2 cellular contexts compared by ENCODE assay signal in the genomic region with DNA sequence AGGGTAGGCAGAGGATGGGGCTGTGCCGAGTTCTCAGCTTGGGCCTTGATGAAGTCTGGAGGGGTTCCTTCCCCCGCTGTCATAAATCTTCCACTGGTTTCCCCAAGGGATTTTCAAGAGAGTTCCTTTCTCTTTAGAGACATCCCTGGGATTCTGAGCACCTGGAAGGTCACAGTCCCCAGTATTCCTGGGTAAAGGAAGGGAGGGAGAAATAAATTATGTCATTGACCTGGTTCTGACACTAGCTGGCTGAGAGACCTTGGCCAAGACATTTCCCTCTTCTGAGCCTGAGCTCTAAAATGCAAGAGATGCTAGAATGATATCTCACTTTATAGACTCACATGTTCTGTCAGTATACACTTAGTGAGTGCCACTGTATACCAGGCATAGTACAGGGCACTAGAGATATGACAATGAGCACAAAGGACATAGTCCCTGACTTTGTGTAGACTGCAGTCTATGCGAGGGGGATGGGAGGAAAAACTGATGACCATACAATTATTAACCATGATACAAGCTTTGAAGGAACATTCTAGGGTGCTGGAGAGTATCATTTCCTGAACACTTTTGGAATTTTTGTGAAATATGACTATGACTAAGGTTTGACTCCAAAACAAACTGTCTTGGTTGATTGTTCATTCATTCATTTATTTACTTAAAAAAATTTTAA.
TF ChIP-seq lines count a peak whose summit lies in the region.

No MANE protein-coding gene starts in this region.

TF ChIP-seq in HepG2, 621 proteins besides CTCF, POLR2A, EP300 and RAD21:
- no peak for TF ChIP-seq TBL1XR1 (IDR thresholded peaks at IDR 0.05; ENCODE audit: borderline replicate concordance, low read length, partially characterized antibody)
- no peak for TF ChIP-seq SALL2 (CRISPR knock-in tag; IDR thresholded peaks at IDR 0.05)
- no peak for TF ChIP-seq ZSCAN20 (CRISPR knock-in tag; IDR thresholded peaks at IDR 0.05; ENCODE audit: borderline replicate concordance)
- TF ChIP-seq MYC (CRISPR knock-in tag; IDR thresholded peaks at IDR 0.05; ENCODE audit: borderline replicate concordance): no peak
- no peak for TF ChIP-seq KDM1A (CRISPR knock-in tag; IDR thresholded peaks at IDR 0.05)
- TF ChIP-seq, protein P1, sequence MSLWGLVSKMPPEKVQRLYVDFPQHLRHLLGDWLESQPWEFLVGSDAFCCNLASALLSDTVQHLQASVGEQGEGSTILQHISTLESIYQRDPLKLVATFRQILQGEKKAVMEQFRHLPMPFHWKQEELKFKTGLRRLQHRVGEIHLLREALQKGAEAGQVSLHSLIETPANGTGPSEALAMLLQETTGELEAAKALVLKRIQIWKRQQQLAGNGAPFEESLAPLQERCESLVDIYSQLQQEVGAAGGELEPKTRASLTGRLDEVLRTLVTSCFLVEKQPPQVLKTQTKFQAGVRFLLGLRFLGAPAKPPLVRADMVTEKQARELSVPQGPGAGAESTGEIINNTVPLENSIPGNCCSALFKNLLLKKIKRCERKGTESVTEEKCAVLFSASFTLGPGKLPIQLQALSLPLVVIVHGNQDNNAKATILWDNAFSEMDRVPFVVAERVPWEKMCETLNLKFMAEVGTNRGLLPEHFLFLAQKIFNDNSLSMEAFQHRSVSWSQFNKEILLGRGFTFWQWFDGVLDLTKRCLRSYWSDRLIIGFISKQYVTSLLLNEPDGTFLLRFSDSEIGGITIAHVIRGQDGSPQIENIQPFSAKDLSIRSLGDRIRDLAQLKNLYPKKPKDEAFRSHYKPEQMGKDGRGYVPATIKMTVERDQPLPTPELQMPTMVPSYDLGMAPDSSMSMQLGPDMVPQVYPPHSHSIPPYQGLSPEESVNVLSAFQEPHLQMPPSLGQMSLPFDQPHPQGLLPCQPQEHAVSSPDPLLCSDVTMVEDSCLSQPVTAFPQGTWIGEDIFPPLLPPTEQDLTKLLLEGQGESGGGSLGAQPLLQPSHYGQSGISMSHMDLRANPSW (CRISPR knock-in tag; IDR thresholded peaks at IDR 0.05; ENCODE audit: borderline replicate concordance): no peak
- no peak for TF ChIP-seq ZNF616 (CRISPR knock-in tag; IDR thresholded peaks at IDR 0.05; ENCODE audit: low read depth)
- no peak for TF ChIP-seq TBX2 (CRISPR knock-in tag; IDR thresholded peaks at IDR 0.05; ENCODE audit: borderline replicate concordance)
- no peak for TF ChIP-seq ZNF891 (CRISPR knock-in tag; IDR thresholded peaks at IDR 0.05)
- TF ChIP-seq ISX (CRISPR knock-in tag; conservative IDR thresholded peaks at IDR 0.05): no peak
- TF ChIP-seq, protein P2, sequence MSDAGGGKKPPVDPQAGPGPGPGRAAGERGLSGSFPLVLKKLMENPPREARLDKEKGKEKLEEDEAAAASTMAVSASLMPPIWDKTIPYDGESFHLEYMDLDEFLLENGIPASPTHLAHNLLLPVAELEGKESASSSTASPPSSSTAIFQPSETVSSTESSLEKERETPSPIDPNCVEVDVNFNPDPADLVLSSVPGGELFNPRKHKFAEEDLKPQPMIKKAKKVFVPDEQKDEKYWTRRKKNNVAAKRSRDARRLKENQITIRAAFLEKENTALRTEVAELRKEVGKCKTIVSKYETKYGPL (CRISPR knock-in tag; IDR thresholded peaks at IDR 0.05): no peak
- peak in 1 of 2 experiments; percentile 32; a peak in 1 of 4 replicates for TF ChIP-seq MAFK (conservative IDR thresholded peaks at IDR 0.05 in 1 of 2, IDR thresholded peaks at IDR 0.05 in 1 of 2; ENCODE audit: low read length in 2 of 2)
- 0 out of 2 replicates have a peak, but pooled peaks have one; percentile 23 for TF ChIP-seq MAFF (IDR thresholded peaks at IDR 0.05; ENCODE audit: low read depth, low read length)

TF ChIP-seq in IMR-90, 13 proteins besides CTCF, POLR2A, EP300 and RAD21:
- TF ChIP-seq, protein P3, sequence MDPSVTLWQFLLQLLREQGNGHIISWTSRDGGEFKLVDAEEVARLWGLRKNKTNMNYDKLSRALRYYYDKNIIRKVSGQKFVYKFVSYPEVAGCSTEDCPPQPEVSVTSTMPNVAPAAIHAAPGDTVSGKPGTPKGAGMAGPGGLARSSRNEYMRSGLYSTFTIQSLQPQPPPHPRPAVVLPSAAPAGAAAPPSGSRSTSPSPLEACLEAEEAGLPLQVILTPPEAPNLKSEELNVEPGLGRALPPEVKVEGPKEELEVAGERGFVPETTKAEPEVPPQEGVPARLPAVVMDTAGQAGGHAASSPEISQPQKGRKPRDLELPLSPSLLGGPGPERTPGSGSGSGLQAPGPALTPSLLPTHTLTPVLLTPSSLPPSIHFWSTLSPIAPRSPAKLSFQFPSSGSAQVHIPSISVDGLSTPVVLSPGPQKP (IDR thresholded peaks at IDR 0.05; ENCODE audit: borderline replicate concordance, low read depth, low read length): no peak
- TF ChIP-seq, protein P4, sequence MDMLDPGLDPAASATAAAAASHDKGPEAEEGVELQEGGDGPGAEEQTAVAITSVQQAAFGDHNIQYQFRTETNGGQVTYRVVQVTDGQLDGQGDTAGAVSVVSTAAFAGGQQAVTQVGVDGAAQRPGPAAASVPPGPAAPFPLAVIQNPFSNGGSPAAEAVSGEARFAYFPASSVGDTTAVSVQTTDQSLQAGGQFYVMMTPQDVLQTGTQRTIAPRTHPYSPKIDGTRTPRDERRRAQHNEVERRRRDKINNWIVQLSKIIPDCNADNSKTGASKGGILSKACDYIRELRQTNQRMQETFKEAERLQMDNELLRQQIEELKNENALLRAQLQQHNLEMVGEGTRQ (IDR thresholded peaks at IDR 0.05; ENCODE audit: low read depth, low read length): no peak
- TF ChIP-seq MAFK (IDR thresholded peaks at IDR 0.05; ENCODE audit: low read depth, low read length): peak; percentile 33
